In the genomic region with DNA sequence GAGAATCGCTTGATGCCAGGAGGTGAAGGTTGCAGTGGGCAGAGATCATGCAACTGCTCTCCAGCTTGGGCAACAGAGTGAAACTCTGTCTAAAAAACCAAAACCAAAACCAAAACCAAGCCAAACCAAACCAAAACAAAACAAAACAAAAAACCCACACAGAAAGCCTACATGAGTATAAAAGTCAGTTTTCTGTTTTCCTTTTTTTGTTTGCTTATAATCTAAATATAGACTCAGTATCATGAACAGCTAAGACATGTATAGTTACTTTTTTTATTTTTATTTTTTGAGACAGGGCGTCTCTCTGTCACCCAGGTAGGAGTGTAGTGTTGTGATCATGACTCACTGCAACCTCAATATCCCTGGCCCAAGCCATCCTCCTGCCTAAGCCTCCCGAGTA, we compare ENCODE assay signal across 11 cellular contexts. TPM values are rescaled to one million over a fixed set of nuclear protein-coding genes. Genes with fewer than 3 reads are reported as not detected.
A peak's percentile ranks its signal among the peaks of the same experiment; 100 is the strongest.
DNase-seq lines count a peak whose midpoint lies in the region; ATAC-seq and TF ChIP-seq lines count a peak whose summit lies in the region.
"Had no signal": no experiment of that assay in that cellular context is flagged by ENCODE, and none has a peak within 500 bp of the region (broad histone marks: within the 10 kb centered on the region; RNA-seq: fewer than 3 reads in every experiment).

No MANE protein-coding gene starts in this region.

- no peak for TF ChIP-seq CTCF in omental fat pad (IDR thresholded peaks at IDR 0.05)

- peak overlapping the region; percentile 83 for H3K27ac Mint-ChIP-seq in activated T-cell treated with anti-CD3 and anti-CD28 coated beads, Interleukin-2, amount 50 U/mL, for 72 hours
- H3K27ac Mint-ChIP-seq in stimulated activated effector memory CD8-positive, alpha-beta T cell treated with anti-CD3 and anti-CD28 coated beads, Interleukin-12 subunit alpha, Interleukin-12 subunit beta, amount 100 ng/mL, for 72 hours, result peak overlapping the region; percentile 79
- H3K27ac Mint-ChIP-seq in activated T-helper 1 cell treated with anti-CD3 and anti-CD28 coated beads, Interleukin-12 subunit alpha, Interleukin-12 subunit beta, Interleukin-2, Interleukin-4 antibody, amounts not matched to agents 30 ng/mL and 10 ng/mL and 1 ng/mL, durations not matched to agents 14 hours and 24 hours and 36 hours, result no peak overlapping the region
- H3K27ac Mint-ChIP-seq: GM23338 had no signal

- peak overlapping the region; percentile 20 to 40 for H3K4me3 Mint-ChIP-seq in activated T-cell treated with anti-CD3 and anti-CD28 coated beads, Interleukin-2, amount 50 U/mL, for 72 hours
- H3K4me3 Mint-ChIP-seq in stimulated activated effector memory CD8-positive, alpha-beta T cell treated with anti-CD3 and anti-CD28 coated beads, Interleukin-12 subunit alpha, Interleukin-12 subunit beta, amount 100 ng/mL, for 72 hours, result peak overlapping the region; percentile 24
- no peak overlapping the region for H3K4me3 Mint-ChIP-seq in activated T-helper 1 cell treated with anti-CD3 and anti-CD28 coated beads, Interleukin-12 subunit alpha, Interleukin-12 subunit beta, Interleukin-2, Interleukin-4 antibody, amounts not matched to agents 30 ng/mL and 10 ng/mL and 1 ng/mL, durations not matched to agents 14 hours and 24 hours and 36 hours
- H3K4me3 Mint-ChIP-seq: GM23338 had no signal

- peaks cover 6% of the 10 kb centered on the region for H3K27me3 Mint-ChIP-seq in activated T-cell treated with anti-CD3 and anti-CD28 coated beads, Interleukin-2, amount 50 U/mL, for 72 hours (ENCODE audit: low read depth)
- H3K27me3 Mint-ChIP-seq in activated T-helper 1 cell treated with anti-CD3 and anti-CD28 coated beads, Interleukin-12 subunit alpha, Interleukin-12 subunit beta, Interleukin-2, Interleukin-4 antibody, amounts not matched to agents 30 ng/mL and 10 ng/mL and 1 ng/mL, durations not matched to agents 14 hours and 24 hours and 36 hours (ENCODE audit: insufficient read depth), result no peaks in the 10 kb centered on the region

- peak; percentile 53 to 59 for ATAC-seq in activated T-cell treated with anti-CD3 and anti-CD28 coated beads, Interleukin-2, amount 50 U/mL, for 72 hours (replicated peaks in 1 of 2)
- ATAC-seq in HG02610 (IDR thresholded peaks at IDR 0.05; ENCODE audit: unreplicated experiment), result peak; percentile 66
- peak; percentile 71 for ATAC-seq in HG03521 (IDR thresholded peaks at IDR 0.05; ENCODE audit: unreplicated experiment)
- peak; percentile 67 for ATAC-seq in stimulated activated effector memory CD8-positive, alpha-beta T cell treated with anti-CD3 and anti-CD28 coated beads, Interleukin-12 subunit alpha, Interleukin-12 subunit beta, amount 100 ng/mL, for 72 hours
- no peak for ATAC-seq in omental fat pad (ENCODE audit: low FRiP score)
- ATAC-seq: GM23338 had no signal

- H3K36me3 Mint-ChIP-seq in activated T-cell treated with anti-CD3 and anti-CD28 coated beads, Interleukin-2, amount 50 U/mL, for 72 hours (ENCODE audit: insufficient read depth in 2 of 2), result no peaks in the 10 kb centered on the region
- peaks cover 6% of the 10 kb centered on the region for H3K36me3 Mint-ChIP-seq in stimulated activated effector memory CD8-positive, alpha-beta T cell treated with anti-CD3 and anti-CD28 coated beads, Interleukin-12 subunit alpha, Interleukin-12 subunit beta, amount 100 ng/mL, for 72 hours
- peaks cover 4% of the 10 kb centered on the region for H3K36me3 Mint-ChIP-seq in activated T-helper 1 cell treated with anti-CD3 and anti-CD28 coated beads, Interleukin-12 subunit alpha, Interleukin-12 subunit beta, Interleukin-2, Interleukin-4 antibody, amounts not matched to agents 30 ng/mL and 10 ng/mL and 1 ng/mL, durations not matched to agents 14 hours and 24 hours and 36 hours (ENCODE audit: low read depth)

- DNase-seq in activated T-cell treated with anti-CD3 and anti-CD28 coated beads, Interleukin-2, amount 50 U/mL, for 72 hours, result no peak
- DNase-seq in activated T-cell treated with anti-CD3 and anti-CD28 coated beads, Interleukin-2, amount 50 U/mL, for 48 hours, result no peak
- no peak for DNase-seq in stimulated activated effector memory CD8-positive, alpha-beta T cell treated with anti-CD3 and anti-CD28 coated beads, Interleukin-12 subunit alpha, Interleukin-12 subunit beta, amount 100 ng/mL, for 72 hours (ENCODE audit: low spot score in 2 of 2)
- DNase-seq in erythroblast (lab: John Stamatoyannopoulos, UW) (no peak), omental fat pad (ENCODE audit: low spot score) (no peak)
- DNase-seq in activated T-helper 1 cell treated with anti-CD3 and anti-CD28 coated beads, Interleukin-12 subunit alpha, Interleukin-12 subunit beta, Interleukin-2, Interleukin-4 antibody, amounts not matched to agents 30 ng/mL and 10 ng/mL and 1 ng/mL, durations not matched to agents 14 hours and 24 hours and 36 hours (ENCODE audit: low spot score), result no peak
- DNase-seq: activated CD4-positive, alpha-beta T cell treated with anti-CD3 and anti-CD28 coated beads for 4 hours; Karpas-422 had no signal

- H3K9me3 Mint-ChIP-seq in activated T-cell treated with anti-CD3 and anti-CD28 coated beads, Interleukin-2, amount 50 U/mL, for 72 hours, result no peaks in the 10 kb centered on the region
- H3K9me3 Mint-ChIP-seq in stimulated activated effector memory CD8-positive, alpha-beta T cell treated with anti-CD3 and anti-CD28 coated beads, Interleukin-12 subunit alpha, Interleukin-12 subunit beta, amount 100 ng/mL, for 72 hours, result no peaks in the 10 kb centered on the region
- H3K9me3 Mint-ChIP-seq in activated T-helper 1 cell treated with anti-CD3 and anti-CD28 coated beads, Interleukin-12 subunit alpha, Interleukin-12 subunit beta, Interleukin-2, Interleukin-4 antibody, amounts not matched to agents 30 ng/mL and 10 ng/mL and 1 ng/mL, durations not matched to agents 14 hours and 24 hours and 36 hours, result no peaks in the 10 kb centered on the region

- H3K4me1 Mint-ChIP-seq in activated T-cell treated with anti-CD3 and anti-CD28 coated beads, Interleukin-2, amount 50 U/mL, for 72 hours (ENCODE audit: low read depth), result peaks cover 45% of the 10 kb centered on the region
- H3K4me1 Mint-ChIP-seq in stimulated activated effector memory CD8-positive, alpha-beta T cell treated with anti-CD3 and anti-CD28 coated beads, Interleukin-12 subunit alpha, Interleukin-12 subunit beta, amount 100 ng/mL, for 72 hours, result peaks cover 32% of the 10 kb centered on the region
- H3K4me1 Mint-ChIP-seq in activated T-helper 1 cell treated with anti-CD3 and anti-CD28 coated beads, Interleukin-12 subunit alpha, Interleukin-12 subunit beta, Interleukin-2, Interleukin-4 antibody, amounts not matched to agents 30 ng/mL and 10 ng/mL and 1 ng/mL, durations not matched to agents 14 hours and 24 hours and 36 hours (ENCODE audit: low read depth), result peaks cover 28% of the 10 kb centered on the region
- H3K4me1 Mint-ChIP-seq: GM23338 had no signal

- no peak for TF ChIP-seq POLR2A in erythroblast (IDR thresholded peaks at IDR 0.05; ENCODE audit: low read length)

- intact Hi-C loops in activated T-helper 1 cell treated with anti-CD3 and anti-CD28 coated beads, Interleukin-12 subunit alpha, Interleukin-12 subunit beta, Interleukin-2, Interleukin-4 antibody, amounts not matched to agents 30 ng/mL and 10 ng/mL and 1 ng/mL, durations not matched to agents 14 hours and 24 hours and 36 hours (cut with micrococcal nuclease), result loop anchor here (2.0 kb wide), 1 partner anchor 13 kb away; no protein-coding TSS in a partner anchor

RNA-seq across cellular contexts. Expression of gene MTPN, which starts 16.8 kb away (rescaled TPM):
- total RNA-seq in activated T-cell treated with anti-CD3 and anti-CD28 coated beads, Interleukin-2, amount 50 U/mL, for 72 hours, result 100 to 1,000 TPM; 110 to 126 TPM
- total RNA-seq in activated T-helper 1 cell treated with anti-CD3 and anti-CD28 coated beads, Interleukin-12 subunit alpha, Interleukin-12 subunit beta, Interleukin-2, Interleukin-4 antibody, amounts not matched to agents 30 ng/mL and 10 ng/mL and 1 ng/mL, durations not matched to agents 14 hours and 24 hours and 36 hours, result 117 and 119 TPM in 2 replicates
- 100 to 1,000 TPM in 1 of 4 donors, 10 to 100 TPM in 3; 79.7 to 102 (median 85.6) TPM for total RNA-seq in omental fat pad
